29 cellular contexts compared by ENCODE assay signal in the genomic region with DNA sequence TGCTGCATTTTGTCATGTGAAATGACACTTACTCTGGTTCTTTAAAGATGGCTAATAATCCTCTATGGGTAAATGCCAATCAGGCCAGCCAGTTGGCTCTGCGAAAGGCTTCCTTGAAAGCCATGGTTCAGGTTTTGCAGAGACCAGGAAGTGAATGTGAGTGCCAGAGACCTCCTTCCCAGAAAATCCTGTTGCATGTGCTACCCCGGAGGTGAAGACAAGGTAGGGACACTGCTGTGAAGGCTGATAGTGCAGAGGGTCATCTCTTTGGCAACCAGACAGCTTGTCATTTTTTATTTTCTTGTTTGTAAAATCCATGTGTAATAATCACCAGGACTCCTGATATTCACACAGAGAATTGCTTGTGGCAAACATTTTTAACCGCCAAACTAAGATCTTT.
"Had no signal": no experiment of that assay in that cellular context is flagged by ENCODE, and none has a peak within 500 bp of the region (broad histone marks: within the 10 kb centered on the region; RNA-seq: fewer than 3 reads in every experiment).

No MANE protein-coding gene starts in this region.

- H3K27ac ChIP-seq: epithelial cell of prostate, esophagus muscularis mucosa, foreskin keratinocyte, heart right ventricle, lower lobe of right lung, ovary, psoas muscle, sigmoid colon, stomach, thyroid gland, vagina had no signal

- H3K9me3 ChIP-seq: esophagus muscularis mucosa, heart right ventricle, lower lobe of right lung, ovary, psoas muscle, sigmoid colon, stomach, thyroid gland, vagina had no signal

- H3K27me3 ChIP-seq: dorsolateral prefrontal cortex, esophagus muscularis mucosa, foreskin keratinocyte, heart right ventricle, ovary, sigmoid colon, stomach, thyroid gland, vagina had no signal

- DNase-seq: dorsolateral prefrontal cortex; effector CD4-positive, alpha-beta T cell; foreskin keratinocyte; glutamatergic neuron; heart right ventricle; hippocampal formation; immature natural killer cell; islet precursor cell; kidney glomerular epithelial cell; left colon; left ventricle myocardium superior; lower lobe of right lung; natural killer cell; occipital lobe; ovary; posterior cingulate gyrus; psoas muscle; right cardiac atrium; sigmoid colon; stimulated activated CD4-positive, alpha-beta T cell treated with anti-CD3 and anti-CD28 coated beads, Interleukin-2, amount 100 ng/mL, for 24 hours; stimulated activated CD4-positive, alpha-beta T cell treated with anti-CD3 and anti-CD28 coated beads, Interleukin-4, amount 100 ng/mL, for 24 hours; stimulated activated naive CD4-positive, alpha-beta T cell treated with Interleukin-2 at 50 U/mL for 16 hours; stomach; thyroid gland; trophoblast cell had no signal

- H3K4me3 ChIP-seq: dorsolateral prefrontal cortex, esophagus muscularis mucosa, heart right ventricle, lower lobe of right lung, ovary, psoas muscle, sigmoid colon, stomach, thyroid gland, vagina had no signal

- ATAC-seq: foreskin keratinocyte; heart right ventricle; left colon; left ventricle myocardium superior; lower lobe of right lung; natural killer cell; psoas muscle; right cardiac atrium; stimulated activated effector memory CD8-positive, alpha-beta T cell treated with anti-CD3 and anti-CD28 coated beads, Interleukin-12 subunit alpha, Interleukin-12 subunit beta, amount 100 ng/mL, for 72 hours had no signal

- H3K36me3 ChIP-seq: esophagus muscularis mucosa, heart right ventricle, lower lobe of right lung, ovary, sigmoid colon, stomach, thyroid gland, vagina had no signal
